ENCODE assay signal across 23 cellular contexts in genomic region chr7:149817301-149817771, GRCh38.
"Had no signal": no experiment of that assay in that cellular context is flagged by ENCODE, and none has a peak within 500 bp of the region (broad histone marks: within the 10 kb centered on the region; RNA-seq: fewer than 3 reads in every experiment).

No MANE protein-coding gene starts in this region.

- H3K4me3 Mint-ChIP-seq: endodermal cell, immature natural killer cell, memory B cell, mesothelial cell of epicardium, natural killer cell, neural crest cell had no signal

- DNase-seq: effector CD4-positive, alpha-beta T cell; endodermal cell; erythroblast; foreskin keratinocyte; immature natural killer cell; left colon; natural killer cell; nucleus accumbens; retina; sigmoid colon; stimulated activated CD4-positive, alpha-beta T cell treated with anti-CD3 and anti-CD28 coated beads, Interleukin-12 subunit alpha, Interleukin-12 subunit beta, amount 100 ng/mL, for 4 hours; stimulated activated naive CD4-positive, alpha-beta T cell treated with Interleukin-2 at 50 U/mL for 16 hours; trophoblast cell had no signal

- H3K27ac ChIP-seq: coronary artery, foreskin keratinocyte, pancreas, prostate gland, sigmoid colon, skin epidermis had no signal

- H3K27ac Mint-ChIP-seq: endodermal cell, immature natural killer cell, memory B cell, mesothelial cell of epicardium, natural killer cell had no signal

- ATAC-seq: foreskin keratinocyte, left colon, natural killer cell, pancreas had no signal

- H3K4me1 ChIP-seq: foreskin keratinocyte, pancreas, prostate gland, sigmoid colon had no signal

- H3K9me3 ChIP-seq: pancreas, prostate gland, sigmoid colon had no signal

- H3K9me3 Mint-ChIP-seq: endodermal cell, immature natural killer cell, memory B cell, mesothelial cell of epicardium, natural killer cell, neural crest cell had no signal

- H3K36me3 Mint-ChIP-seq: immature natural killer cell, memory B cell, mesothelial cell of epicardium, natural killer cell had no signal

- H3K4me3 ChIP-seq: coronary artery, pancreas, prostate gland, sigmoid colon, skin epidermis had no signal

- FAIRE-seq: endothelial cell of umbilical vein, keratinocyte, pancreas, urothelium cell line had no signal

- H3K36me3 ChIP-seq: pancreas, prostate gland, sigmoid colon had no signal

- H3K4me1 Mint-ChIP-seq: endodermal cell, immature natural killer cell, memory B cell, natural killer cell, neural crest cell had no signal

- H3K27me3 ChIP-seq: pancreas, sigmoid colon had no signal
